Comparison of ENCODE assay signal across 19 cellular contexts in the genomic region with DNA sequence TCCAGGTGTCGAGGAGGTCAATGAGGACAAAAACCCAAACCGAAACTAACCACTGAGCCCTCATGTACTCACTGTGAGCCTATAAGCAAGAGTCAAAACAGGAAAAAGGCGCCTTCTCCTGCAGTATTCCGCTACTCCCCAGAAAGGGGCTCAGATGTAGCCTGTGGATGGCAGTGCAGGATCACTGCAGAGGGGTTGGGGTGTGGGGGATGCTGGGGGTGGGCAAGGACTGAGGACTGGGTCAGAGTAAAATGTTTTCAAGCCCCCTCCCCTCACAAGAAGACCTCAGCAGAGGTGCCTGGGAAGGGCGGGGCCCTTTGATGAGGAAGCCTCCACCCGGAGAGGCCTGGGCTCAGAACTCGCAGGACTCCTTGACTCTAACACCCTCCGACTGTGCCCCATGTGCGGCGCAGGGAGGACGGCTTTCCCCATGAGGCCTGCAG.
"Had no signal": no experiment of that assay in that cellular context is flagged by ENCODE, and none has a peak within 500 bp of the region (broad histone marks: within the 10 kb centered on the region; RNA-seq: fewer than 3 reads in every experiment).

No MANE protein-coding gene starts in this region.

- H3K4me1 ChIP-seq: esophagus muscularis mucosa, vagina had no signal

- H3K9me3 Mint-ChIP-seq: activated CD4-positive, alpha-beta memory T cell treated with anti-CD3 and anti-CD28 coated beads for 36 hours; activated T-cell treated with anti-CD3 and anti-CD28 coated beads, Interleukin-2, amount 50 U/mL, for 4 hours; naive thymus-derived CD4-positive, alpha-beta T cell; T-cell had no signal

- H3K27me3 ChIP-seq: esophagus muscularis mucosa, tibial nerve, vagina had no signal

- H3K27ac ChIP-seq: esophagus muscularis mucosa, tibial nerve, vagina had no signal

- H3K4me3 Mint-ChIP-seq: activated CD4-positive, alpha-beta memory T cell treated with anti-CD3 and anti-CD28 coated beads for 36 hours; activated T-cell treated with anti-CD3 and anti-CD28 coated beads, Interleukin-2, amount 50 U/mL, for 4 hours; naive thymus-derived CD4-positive, alpha-beta T cell; T-cell had no signal

- H3K27ac Mint-ChIP-seq: activated CD4-positive, alpha-beta memory T cell treated with anti-CD3 and anti-CD28 coated beads for 36 hours; naive thymus-derived CD4-positive, alpha-beta T cell; T-cell had no signal

- H3K9me3 ChIP-seq: esophagus muscularis mucosa, mucosa of descending colon, vagina had no signal

- ATAC-seq: activated T-cell treated with anti-CD3 and anti-CD28 coated beads, Interleukin-2, amount 50 U/mL, for 4 hours; mucosa of descending colon; naive thymus-derived CD4-positive, alpha-beta T cell; T-cell had no signal

- H3K36me3 ChIP-seq: esophagus muscularis mucosa, vagina had no signal

- DNase-seq: activated CD4-positive, alpha-beta memory T cell treated with anti-CD3 and anti-CD28 coated beads for 36 hours; activated CD4-positive, CD25-positive, alpha-beta regulatory T cell treated with anti-CD3 and anti-CD28 coated beads, Interleukin-2, amount 50 U/mL, for 72 hours; activated effector memory CD4-positive, alpha-beta T cell treated with Interleukin-2 at 50 U/mL for 16 hours; activated naive CD4-positive, alpha-beta T cell treated with anti-CD3 and anti-CD28 coated beads, Interleukin-2, amount 50 U/mL, for 16 hours; activated T-cell treated with anti-CD3 and anti-CD28 coated beads, Interleukin-2, amount 50 U/mL, for 4 hours; hippocampal formation; mucosa of descending colon; naive thymus-derived CD4-positive, alpha-beta T cell; posterior cingulate gyrus; retina; stimulated activated CD4-positive, alpha-beta T cell treated with anti-CD3 and anti-CD28 coated beads, Interleukin-2, amount 100 ng/mL, for 48 hours; stimulated activated naive CD4-positive, alpha-beta T cell; substantia nigra; T-cell; T-helper 9 cell had no signal

- H3K27me3 Mint-ChIP-seq: activated CD4-positive, alpha-beta memory T cell treated with anti-CD3 and anti-CD28 coated beads for 36 hours; naive thymus-derived CD4-positive, alpha-beta T cell had no signal

- H3K4me3 ChIP-seq: esophagus muscularis mucosa, lung, mucosa of descending colon, tibial nerve, vagina had no signal

- H3K36me3 Mint-ChIP-seq: activated CD4-positive, alpha-beta memory T cell treated with anti-CD3 and anti-CD28 coated beads for 36 hours; naive thymus-derived CD4-positive, alpha-beta T cell; T-cell had no signal
